In the genomic region with DNA sequence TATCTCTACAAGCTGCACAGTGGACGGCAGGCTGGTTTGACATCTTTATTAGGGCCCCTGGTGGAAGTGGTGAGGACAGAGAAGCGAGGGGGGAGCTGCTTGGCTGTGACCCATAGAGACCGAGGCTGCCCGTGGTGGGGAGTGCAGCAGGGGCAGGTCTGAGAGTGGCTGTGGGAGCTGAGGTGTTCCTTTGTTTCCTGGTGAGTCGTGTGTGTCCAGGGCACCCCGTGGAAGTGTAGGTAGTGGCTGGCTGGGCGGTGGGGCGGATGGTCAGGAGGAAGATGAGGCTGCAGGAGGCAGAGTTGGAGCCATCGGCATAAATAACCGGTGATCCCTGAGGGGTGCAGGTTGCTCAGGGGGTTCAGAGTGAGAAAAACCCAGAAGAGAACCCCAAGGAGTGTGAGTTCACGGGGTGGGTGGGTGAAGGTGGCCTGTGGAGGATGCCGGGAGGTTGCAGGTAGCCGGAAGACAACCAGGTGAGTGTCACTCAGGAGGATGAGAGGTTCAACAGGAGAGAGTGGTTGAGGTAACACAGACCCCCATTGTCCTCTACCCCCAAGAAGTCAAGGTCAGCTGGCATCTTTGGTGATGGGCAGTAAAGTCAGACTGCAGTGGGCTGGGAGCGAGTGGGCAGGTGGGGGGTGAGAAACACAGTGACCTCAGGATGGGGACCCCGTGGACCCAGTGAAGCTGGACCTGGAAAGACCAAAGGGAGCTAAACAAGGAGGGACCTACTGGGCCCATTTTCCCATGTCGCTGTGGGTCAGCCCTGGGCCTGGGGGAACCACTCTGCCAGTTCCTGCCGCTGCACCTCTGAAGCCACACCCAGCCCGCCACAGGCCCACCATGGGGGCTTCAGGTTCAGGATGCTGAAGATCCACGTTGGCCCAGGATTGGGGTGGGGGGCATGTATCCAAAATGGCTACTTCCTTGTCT, we compare ENCODE assay signal across 15 cellular contexts. TPM values are rescaled to one million over a fixed set of nuclear protein-coding genes. Genes with fewer than 3 reads are reported as not detected.
DNase-seq lines count a peak whose midpoint lies in the region; ATAC-seq, FAIRE-seq and TF ChIP-seq lines count a peak whose summit lies in the region.
"Had no signal": no experiment of that assay in that cellular context is flagged by ENCODE, and none has a peak within 500 bp of the region (broad histone marks: within the 10 kb centered on the region; RNA-seq: fewer than 3 reads in every experiment).

No MANE protein-coding gene starts in this region.

- no peak for TF ChIP-seq CTCF in endodermal cell (conservative IDR thresholded peaks at IDR 0.05)
- TF ChIP-seq CTCF in pancreas (IDR thresholded peaks at IDR 0.05) = no peak

- FAIRE-seq in pancreas (lab: Jason Lieb, UNC) = no peak

- no peaks in the 10 kb centered on the region for H3K9me3 ChIP-seq in CD4-positive, alpha-beta memory T cell (ENCODE audit: control insufficient read depth in 1 of 2, low read length in 2 of 2)
- H3K9me3 ChIP-seq in endodermal cell (ENCODE audit: control insufficient read depth, low read length) (no peaks in the 10 kb centered on the region), pancreas (no peaks in the 10 kb centered on the region)
- H3K9me3 ChIP-seq: heart left ventricle, lower lobe of right lung, spleen had no signal

- H3K27me3 ChIP-seq in CD4-positive, alpha-beta memory T cell (ENCODE audit: insufficient read depth, low read length) = no peaks in the 10 kb centered on the region
- H3K27me3 ChIP-seq in endodermal cell (ENCODE audit: control insufficient read depth, insufficient read depth, low read length, poor library complexity, severe bottlenecking) = no peaks in the 10 kb centered on the region
- no peaks in the 10 kb centered on the region for H3K27me3 ChIP-seq in pancreas
- H3K27me3 ChIP-seq: heart left ventricle, spleen had no signal

- no peak overlapping the region for H3K4me3 Mint-ChIP-seq in CD4-positive, alpha-beta memory T cell
- H3K4me3 Mint-ChIP-seq in endodermal cell = no peak overlapping the region
- H3K4me3 Mint-ChIP-seq: CD8-positive, alpha-beta memory T cell; immature natural killer cell had no signal

- H3K36me3 Mint-ChIP-seq in CD4-positive, alpha-beta memory T cell = peaks cover 15 to 45% of the 10 kb centered on the region in 2 donors
- H3K36me3 Mint-ChIP-seq in endodermal cell (ENCODE audit: low read depth) = no peaks in the 10 kb centered on the region

- 92 to 100% methylated on average over 7 to 19 of the region's 19 CpGs for WGBS in endodermal cell (ENCODE audit: insufficient coverage in 1 of 2, insufficient read length in 1 of 2), 2 experiments
- 80 to 81% methylated on average over 19 of the region's 19 CpGs for WGBS in pancreas, 2 donors

- H3K9me3 Mint-ChIP-seq in CD4-positive, alpha-beta memory T cell = no peaks in the 10 kb centered on the region
- H3K9me3 Mint-ChIP-seq in endodermal cell = no peaks in the 10 kb centered on the region
- H3K9me3 Mint-ChIP-seq: CD8-positive, alpha-beta memory T cell; immature natural killer cell had no signal

- H3K36me3 ChIP-seq in CD4-positive, alpha-beta memory T cell (ENCODE audit: insufficient read depth, low read length) = peaks cover 11% of the 10 kb centered on the region
- H3K36me3 ChIP-seq in endodermal cell (ENCODE audit: control insufficient read depth, insufficient read depth, low read length) = no peaks in the 10 kb centered on the region
- H3K36me3 ChIP-seq in pancreas = no peaks in the 10 kb centered on the region
- H3K36me3 ChIP-seq: lower lobe of right lung had no signal

- no peaks in the 10 kb centered on the region for H3K27me3 Mint-ChIP-seq in CD4-positive, alpha-beta memory T cell
- H3K27me3 Mint-ChIP-seq in endodermal cell (ENCODE audit: insufficient read depth) = no peaks in the 10 kb centered on the region
- H3K27me3 Mint-ChIP-seq: CD8-positive, alpha-beta memory T cell had no signal

- peaks cover 10 to 24% (median 17%) of the 10 kb centered on the region in 4 donors for H3K4me1 Mint-ChIP-seq in CD4-positive, alpha-beta memory T cell
- H3K4me1 Mint-ChIP-seq in endodermal cell = peaks cover 16% of the 10 kb centered on the region

- CTCF ChIA-PET in CD4-positive, alpha-beta memory T cell (lab: Charles Lee; ENCODE audit: partially characterized antibody) = interaction anchor here (3.2 to 5.6 kb wide), 4 partner anchors 11 to 75 kb away, joined by 12 to 32 read pairs (median 30); a partner anchor contains a TSS

- no peak overlapping the region for H3K4me3 ChIP-seq in CD4-positive, alpha-beta memory T cell (ENCODE audit: low read length in 2 of 2)
- H3K4me3 ChIP-seq in endodermal cell (ENCODE audit: low read length) = no peak overlapping the region
- no peak overlapping the region for H3K4me3 ChIP-seq in pancreas
- H3K4me3 ChIP-seq: heart left ventricle, lower lobe of right lung, spleen had no signal

- H3K9ac ChIP-seq in endodermal cell (ENCODE audit: extremely low read depth, low read length, poor library complexity, severe bottlenecking) = no peak overlapping the region

- intact Hi-C loops in CD4-positive, alpha-beta memory T cell (cut with micrococcal nuclease) = loop anchor here (5.0 kb wide), 1 partner anchor 166 kb away; no protein-coding TSS in a partner anchor
- intact Hi-C loops in pancreas (cut with DNase I) = no loop called here

- ATAC-seq in pancreas = no peak

- DNase-seq in CD4-positive, alpha-beta memory T cell = no peak
- DNase-seq in HuH-7.5 (ENCODE audit: low spot score) (peak; percentile 1), endodermal cell (peak; percentile 24), pancreas (peak in 2 of 6 donors; percentile 9 to 56), GDM1 (lab: John Stamatoyannopoulos, UW) (no peak), NCI-H82 treated with DMSO at 0.1 percent for 48 hours (lab: John Stamatoyannopoulos, UW; ENCODE audit: unreplicated experiment) (no peak), GOT3 (lab: John Stamatoyannopoulos, UW) (no peak)
- DNase-seq: activated CD4-positive, alpha-beta T cell treated with anti-CD3 and anti-CD28 coated beads for 48 hours; activated effector memory CD4-positive, alpha-beta T cell treated with anti-CD3 and anti-CD28 coated beads, Interleukin-2, amount 50 U/mL, for 16 hours; CD8-positive, alpha-beta memory T cell; immature natural killer cell; NCI-H2081; spleen had no signal

- H3K27ac ChIP-seq in CD4-positive, alpha-beta memory T cell (ENCODE audit: low read depth, low read length) = no peak overlapping the region
- H3K27ac ChIP-seq in endodermal cell (ENCODE audit: low read depth, low read length) (no peak overlapping the region), pancreas (peak overlapping the region; percentile 26 to 82 (median 75))
- H3K27ac ChIP-seq: lower lobe of right lung, spleen had no signal

- peak overlapping the region in 5 of 7 donors; percentile 12 to 82 (median 28) for H3K27ac Mint-ChIP-seq in CD4-positive, alpha-beta memory T cell
- no peak overlapping the region for H3K27ac Mint-ChIP-seq in endodermal cell

- peaks cover 22% of the 10 kb centered on the region for H3K4me1 ChIP-seq in CD4-positive, alpha-beta memory T cell (ENCODE audit: insufficient read depth, low read length)
- peaks cover 6% of the 10 kb centered on the region for H3K4me1 ChIP-seq in endodermal cell (ENCODE audit: control insufficient read depth, insufficient read depth, low read length)
- H3K4me1 ChIP-seq in pancreas = peaks cover 14 to 43% (median 36%) of the 10 kb centered on the region in 3 donors

- POLR2A ChIA-PET in CD4-positive, alpha-beta memory T cell (lab: Charles Lee; ENCODE audit: partially characterized antibody) = interaction anchor here (2.6 to 9.3 kb wide), 2 partner anchors 13 to 43 kb away, joined by 10 to 80 read pairs; a partner anchor contains a TSS

RNA-seq across cellular contexts. Expression of a gene that starts 7.8 kb away (rescaled TPM):
- total RNA-seq in CD4-positive, alpha-beta memory T cell = 10 to 100 TPM; 64.6 to 65.3 TPM
- 100 to 1,000 TPM; 144 to 163 TPM for polyA plus RNA-seq in CD4-positive, alpha-beta memory T cell
- total RNA-seq in endodermal cell (10 to 100 TPM; 15.3 to 16.1 TPM), pancreas (10 to 100 TPM in 4 of 6 donors, 1 to 10 TPM in 2; 6.8 to 16.9 (median 13.9) TPM)
- 30.6 TPM for polyA plus RNA-seq in endodermal cell (2013, experiment 1 of 2)
- polyA plus RNA-seq in endodermal cell (2013, experiment 2 of 2) = 28.9 TPM
- 10 to 100 TPM; 27.3 to 66.3 TPM for polyA plus RNA-seq in pancreas

RNA-seq across cellular contexts. Expression of a gene that starts 43.4 kb away (rescaled TPM):
- total RNA-seq in CD4-positive, alpha-beta memory T cell = 10 to 100 TPM; 84.2 to 88.6 TPM
- 10 to 100 TPM in 1 of 2 donors, 1 to 10 TPM in 1; 9.8 to 10.5 TPM for polyA plus RNA-seq in CD4-positive, alpha-beta memory T cell
- total RNA-seq in endodermal cell = 10 to 100 TPM in 1 of 2 donors, 1 to 10 TPM in 1; 8.3 to 15.6 TPM
- polyA plus RNA-seq in endodermal cell (2013, experiment 1 of 2) = 8.8 TPM
- 8.9 TPM for polyA plus RNA-seq in endodermal cell (2013, experiment 2 of 2)
- total RNA-seq in pancreas = 10 to 100 TPM in 4 of 6 donors, 1 to 10 TPM in 2; 8.3 to 17.6 (median 13.8) TPM
- polyA plus RNA-seq in pancreas = 10 to 100 TPM; 16.0 to 20.1 TPM

Comparison
In these comparisons a context has a peak if more than half of its experiments do, and no peak if none do; other contexts are left out.
1. DNase-seq: peak in HuH-7.5 (single experiment) and endodermal cell (single experiment); none in CD4-positive, alpha-beta memory T cell (0 of 5), GDM1 (single experiment), NCI-H82 treated with DMSO at 0.1 percent for 48 hours (single experiment) and GOT3 (single experiment).
2. H3K27ac ChIP-seq: peak in pancreas (4 of 4); none in CD4-positive, alpha-beta memory T cell (single experiment) and endodermal cell (single experiment).
3. RNA of a gene that starts 43.4 kb away (total RNA-seq): 84.2 to 88.6 TPM in CD4-positive, alpha-beta memory T cell; 8.3 to 15.6 TPM in endodermal cell and 8.3 to 17.6 TPM in pancreas; every median in the first group is over 4 times any median in the second.